10 cellular contexts compared by ENCODE assay signal in genomic region chr3:98734311-98734710, GRCh38. TPM values are rescaled to one million over a fixed set of nuclear protein-coding genes. Genes with fewer than 3 reads are reported as not detected.
DNase-seq lines count a peak whose midpoint lies in the region; ATAC-seq and TF ChIP-seq lines count a peak whose summit lies in the region.
"Had no signal": no experiment of that assay in that cellular context is flagged by ENCODE, and none has a peak within 500 bp of the region (broad histone marks: within the 10 kb centered on the region; RNA-seq: fewer than 3 reads in every experiment).

No MANE protein-coding gene starts in this region.

- TF ChIP-seq CTCF in epithelial cell of proximal tubule (conservative IDR thresholded peaks at IDR 0.05; ENCODE audit: low read depth, low read length) (no peak), GM13976 (IDR thresholded peaks at IDR 0.05; ENCODE audit: borderline replicate concordance, control extremely low read depth, extremely low read depth, insufficient read depth, missing control alignments) (no peak)

- peak overlapping the region; percentile 87 for H3K4me3 ChIP-seq in epithelial cell of proximal tubule (ENCODE audit: low read depth, low read length)
- H3K4me3 ChIP-seq: K562 had no signal

- ATAC-seq in HG03442 (IDR thresholded peaks at IDR 0.05; ENCODE audit: unreplicated experiment) = no peak
- ATAC-seq: K562 had no signal

- DNase-seq in DMS 273 treated with DMSO at 0.1 percent for 48 hours (lab: John Stamatoyannopoulos, UW) (peak; percentile 88), NCI-H524 treated with DMSO at 0.1 percent for 48 hours (lab: John Stamatoyannopoulos, UW) (peak; percentile 28), epithelial cell of proximal tubule (ENCODE audit: low read depth) (no peak), pons (ENCODE audit: low spot score) (peak; percentile 29), NCI-H128 (lab: John Stamatoyannopoulos, UW; ENCODE audit: unreplicated experiment) (no peak), GM13976 (ENCODE audit: low spot score) (no peak), SW480 (ENCODE audit: low spot score) (no peak)
- DNase-seq: activated naive CD4-positive, alpha-beta T cell treated with anti-CD3 and anti-CD28 coated beads for 36 hours had no signal

- in situ Hi-C loops in GM13976 (cut with MboI; ENCODE audit: low sequenced_read_pairs, unreplicated experiment) = no loop called here

RNA-seq across cellular contexts. Expression of gene ST3GAL6, which starts 28.8 kb away (rescaled TPM):
- 1.8 and 3.9 TPM in 2 replicates for total RNA-seq in epithelial cell of proximal tubule
- total RNA-seq: activated naive CD4-positive, alpha-beta T cell treated with anti-CD3 and anti-CD28 coated beads for 36 hours; K562 had no signal

Comparison
In these comparisons a context has a peak if more than half of its experiments do, and no peak if none do; other contexts are left out.
1. DNase-seq: peak in DMS 273 treated with DMSO at 0.1 percent for 48 hours (single experiment), NCI-H524 treated with DMSO at 0.1 percent for 48 hours (single experiment) and pons (single experiment); none in epithelial cell of proximal tubule (single experiment), NCI-H128 (single experiment), GM13976 (single experiment) and SW480 (single experiment).